Comparison of ENCODE assay signal across 2 cellular contexts in genomic region chr18:11468120-11468519, GRCh38.
TF ChIP-seq lines count a peak whose summit lies in the region.

No MANE protein-coding gene starts in this region.

TF ChIP-seq in HepG2, 621 proteins besides CTCF, POLR2A, EP300 and RAD21:
- TF ChIP-seq CBX1 (IDR thresholded peaks at IDR 0.05; ENCODE audit: low read depth) (no peak), ZNF709 (CRISPR knock-in tag; IDR thresholded peaks at IDR 0.05) (no peak), KDM6A (CRISPR knock-in tag; IDR thresholded peaks at IDR 0.05; ENCODE audit: low read depth) (no peak), ZNF446 (CRISPR knock-in tag; IDR thresholded peaks at IDR 0.05) (no peak), ZNF382 (CRISPR knock-in tag; IDR thresholded peaks at IDR 0.05; ENCODE audit: borderline replicate concordance) (no peak), ZNF777 (CRISPR knock-in tag; IDR thresholded peaks at IDR 0.05) (no peak), ZNF3 (CRISPR knock-in tag; IDR thresholded peaks at IDR 0.05) (no peak), ZBTB7A (CRISPR knock-in tag; IDR thresholded peaks at IDR 0.05) (no peak), TERF1 (CRISPR knock-in tag; IDR thresholded peaks at IDR 0.05) (no peak), MAFK (conservative IDR thresholded peaks at IDR 0.05 in 1 of 2, IDR thresholded peaks at IDR 0.05 in 1 of 2; ENCODE audit: low read length in 2 of 2) (peak; percentile 92 to 93), MAFF (IDR thresholded peaks at IDR 0.05; ENCODE audit: low read depth, low read length) (peak; percentile 95), HMGA1 (CRISPR knock-in tag; conservative IDR thresholded peaks at IDR 0.05) (no peak), ZNF501 (CRISPR knock-in tag; IDR thresholded peaks at IDR 0.05) (no peak), NAIF1 (CRISPR knock-in tag; IDR thresholded peaks at IDR 0.05; ENCODE audit: borderline replicate concordance) (no peak), RNF2 (conservative IDR thresholded peaks at IDR 0.05; ENCODE audit: low read depth) (no peak), U2AF2 (IDR thresholded peaks at IDR 0.05; ENCODE audit: low read depth, low read length) (no peak), ZNF337 (CRISPR knock-in tag; IDR thresholded peaks at IDR 0.05; ENCODE audit: borderline replicate concordance, low read depth) (no peak), TAF1 (CRISPR knock-in tag; IDR thresholded peaks at IDR 0.05) (no peak), NFE2L2 (IDR thresholded peaks at IDR 0.05; ENCODE audit: low read length) (peak; percentile 85), CCDC6 (CRISPR knock-in tag; IDR thresholded peaks at IDR 0.05) (no peak), ZNF292 (CRISPR knock-in tag; IDR thresholded peaks at IDR 0.05; ENCODE audit: borderline replicate concordance, low read depth) (no peak), MATR3 (CRISPR knock-in tag; IDR thresholded peaks at IDR 0.05) (no peak), HDAC2 (CRISPR knock-in tag; IDR thresholded peaks at IDR 0.05) (no peak), ZNF558 (CRISPR knock-in tag; IDR thresholded peaks at IDR 0.05; ENCODE audit: borderline replicate concordance) (no peak)
- TF ChIP-seq, protein P1, sequence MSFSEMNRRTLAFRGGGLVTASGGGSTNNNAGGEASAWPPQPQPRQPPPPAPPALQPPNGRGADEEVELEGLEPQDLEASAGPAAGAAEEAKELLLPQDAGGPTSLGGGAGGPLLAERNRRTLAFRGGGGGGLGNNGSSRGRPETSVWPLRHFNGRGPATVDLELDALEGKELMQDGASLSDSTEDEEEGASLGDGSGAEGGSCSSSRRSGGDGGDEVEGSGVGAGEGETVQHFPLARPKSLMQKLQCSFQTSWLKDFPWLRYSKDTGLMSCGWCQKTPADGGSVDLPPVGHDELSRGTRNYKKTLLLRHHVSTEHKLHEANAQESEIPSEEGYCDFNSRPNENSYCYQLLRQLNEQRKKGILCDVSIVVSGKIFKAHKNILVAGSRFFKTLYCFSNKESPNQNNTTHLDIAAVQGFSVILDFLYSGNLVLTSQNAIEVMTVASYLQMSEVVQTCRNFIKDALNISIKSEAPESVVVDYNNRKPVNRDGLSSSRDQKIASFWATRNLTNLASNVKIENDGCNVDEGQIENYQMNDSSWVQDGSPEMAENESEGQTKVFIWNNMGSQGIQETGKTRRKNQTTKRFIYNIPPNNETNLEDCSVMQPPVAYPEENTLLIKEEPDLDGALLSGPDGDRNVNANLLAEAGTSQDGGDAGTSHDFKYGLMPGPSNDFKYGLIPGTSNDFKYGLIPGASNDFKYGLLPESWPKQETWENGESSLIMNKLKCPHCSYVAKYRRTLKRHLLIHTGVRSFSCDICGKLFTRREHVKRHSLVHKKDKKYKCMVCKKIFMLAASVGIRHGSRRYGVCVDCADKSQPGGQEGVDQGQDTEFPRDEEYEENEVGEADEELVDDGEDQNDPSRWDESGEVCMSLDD (CRISPR knock-in tag; IDR thresholded peaks at IDR 0.05; ENCODE audit: borderline replicate concordance), result no peak
- TF ChIP-seq, protein P2, sequence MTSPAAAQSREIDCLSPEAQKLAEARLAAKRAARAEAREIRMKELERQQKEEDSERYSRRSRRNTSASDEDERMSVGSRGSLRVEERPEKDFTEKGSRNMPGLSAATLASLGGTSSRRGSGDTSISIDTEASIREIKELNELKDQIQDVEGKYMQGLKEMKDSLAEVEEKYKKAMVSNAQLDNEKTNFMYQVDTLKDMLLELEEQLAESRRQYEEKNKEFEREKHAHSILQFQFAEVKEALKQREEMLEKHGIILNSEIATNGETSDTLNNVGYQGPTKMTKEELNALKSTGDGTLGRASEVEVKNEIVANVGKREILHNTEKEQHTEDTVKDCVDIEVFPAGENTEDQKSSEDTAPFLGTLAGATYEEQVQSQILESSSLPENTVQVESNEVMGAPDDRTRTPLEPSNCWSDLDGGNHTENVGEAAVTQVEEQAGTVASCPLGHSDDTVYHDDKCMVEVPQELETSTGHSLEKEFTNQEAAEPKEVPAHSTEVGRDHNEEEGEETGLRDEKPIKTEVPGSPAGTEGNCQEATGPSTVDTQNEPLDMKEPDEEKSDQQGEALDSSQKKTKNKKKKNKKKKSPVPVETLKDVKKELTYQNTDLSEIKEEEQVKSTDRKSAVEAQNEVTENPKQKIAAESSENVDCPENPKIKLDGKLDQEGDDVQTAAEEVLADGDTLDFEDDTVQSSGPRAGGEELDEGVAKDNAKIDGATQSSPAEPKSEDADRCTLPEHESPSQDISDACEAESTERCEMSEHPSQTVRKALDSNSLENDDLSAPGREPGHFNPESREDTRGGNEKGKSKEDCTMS (CRISPR knock-in tag; conservative IDR thresholded peaks at IDR 0.05), result no peak

TF ChIP-seq in H1, 55 proteins besides CTCF, POLR2A, EP300 and RAD21:
- TF ChIP-seq BACH1 (IDR thresholded peaks at IDR 0.05; ENCODE audit: low read length) (0 out of 2 replicates have a peak, but pooled peaks have one; percentile 25), TCF12 (IDR thresholded peaks at IDR 0.05; ENCODE audit: low read depth, low read length) (no peak), MAFK (IDR thresholded peaks at IDR 0.05; ENCODE audit: low read depth, low read length) (0 out of 2 replicates have a peak, but pooled peaks have one; percentile 29), SP2 (IDR thresholded peaks at IDR 0.05; ENCODE audit: low read length) (no peak)
